13 cellular contexts compared by ENCODE assay signal in genomic region chr11:45807792-45808238, GRCh38. TPM values are rescaled to one million over a fixed set of nuclear protein-coding genes. Genes with fewer than 3 reads are reported as not detected.
A peak's percentile ranks its signal among the peaks of the same experiment; 100 is the strongest.
DNase-seq lines count a peak whose midpoint lies in the region; ATAC-seq, FAIRE-seq and TF ChIP-seq lines count a peak whose summit lies in the region.
"Had no signal": no experiment of that assay in that cellular context is flagged by ENCODE, and none has a peak within 500 bp of the region (broad histone marks: within the 10 kb centered on the region; RNA-seq: fewer than 3 reads in every experiment).

No MANE protein-coding gene starts in this region.

- no peaks in the 10 kb centered on the region for H3K27me3 Mint-ChIP-seq in naive B cell

- dilution Hi-C loops in mammary epithelial cell (cut with HindIII; ENCODE audit: low sequenced_read_pairs): no loop called here

- TF ChIP-seq CTCF in AG04450 (IDR thresholded peaks at IDR 0.05; ENCODE audit: low read depth, low read length) (no peak), HFF-Myc (IDR thresholded peaks at IDR 0.05; ENCODE audit: low read depth, low read length, missing control alignments) (no peak), mammary epithelial cell (conservative IDR thresholded peaks at IDR 0.05 in 1 of 2, IDR thresholded peaks at IDR 0.05 in 1 of 2; ENCODE audit: extremely low read depth in 1 of 2, insufficient read depth in 1 of 2, low read depth in 1 of 2, low read length in 2 of 2) (no peak), pancreas (IDR thresholded peaks at IDR 0.05) (no peak), upper lobe of right lung (IDR thresholded peaks at IDR 0.05) (no peak)

- peak overlapping the region in 3 of 6 donors; percentile 9 to 59 (median 47) for H3K27ac Mint-ChIP-seq in naive B cell

- BruUV-seq in mammary epithelial cell (replicated peaks; lab: Mats Ljungman, UMichigan): no TSS peak

- H3K4me3 Mint-ChIP-seq in naive B cell: peak overlapping the region in 5 of 8 donors; percentile 22 to 98 (median 59)

- peaks cover 44 to 49% (median 47%) of the 10 kb centered on the region in 3 donors for H3K4me1 Mint-ChIP-seq in naive B cell

- H2AFZ ChIP-seq in mammary epithelial cell (ENCODE audit: low read depth, low read length): no peak overlapping the region

- H3K4me3 ChIP-seq in AG04450 (ENCODE audit: low read depth, low read length) (peak overlapping the region; percentile 93), HFF-Myc (replicated peaks; ENCODE audit: low read depth, low read length) (peak overlapping the region; percentile 87), mammary epithelial cell (replicated peaks in 1 of 3; ENCODE audit: insufficient read depth in 1 of 3, low read depth in 2 of 3, low read length in 3 of 3) (no peak overlapping the region), pancreas (peak overlapping the region in 2 of 4 donors; percentile 60 to 87), upper lobe of right lung (no peak overlapping the region)

- POLR2A ChIA-PET in AG04450 (lab: Yijun Ruan, JAX): no interaction called here

- CTCF ChIA-PET in AG04450 (lab: Charles Lee): no interaction called here
- CTCF ChIA-PET in mammary epithelial cell (lab: Charles Lee; ENCODE audit: low non-redundant PET): no interaction called here

- peaks cover 52% of the 10 kb centered on the region for H3K79me2 ChIP-seq in mammary epithelial cell (ENCODE audit: insufficient read depth, low read length)

- H3K9me3 ChIP-seq in AG04450 (ENCODE audit: control insufficient read depth, insufficient read depth, low read length) (peaks cover 6% of the 10 kb centered on the region; the same call in 1 of the 2 replicates), mammary epithelial cell (replicated peaks; ENCODE audit: insufficient read depth, low read length) (no peaks in the 10 kb centered on the region), pancreas (no peaks in the 10 kb centered on the region), upper lobe of right lung (no peaks in the 10 kb centered on the region)

- H3K36me3 ChIP-seq in mammary epithelial cell (ENCODE audit: insufficient read depth, low read length): peaks cover 6% of the 10 kb centered on the region
- H3K36me3 ChIP-seq in pancreas: peaks cover 0 to 17% (median 4%) of the 10 kb centered on the region in 3 donors
- peaks cover 29% of the 10 kb centered on the region for H3K36me3 ChIP-seq in upper lobe of right lung

- H3K36me3 Mint-ChIP-seq in naive B cell: no peaks in the 10 kb centered on the region

- H3K4me1 ChIP-seq in mammary epithelial cell (ENCODE audit: insufficient read depth, low read length) (peaks cover 15% of the 10 kb centered on the region), pancreas (peaks cover 10 to 20% (median 11%) of the 10 kb centered on the region in 3 donors), upper lobe of right lung (peaks cover 40% of the 10 kb centered on the region)

- no peak overlapping the region for H3K27ac ChIP-seq in AG04450 (ENCODE audit: low read depth, low read length)
- H3K27ac ChIP-seq in mammary epithelial cell (ENCODE audit: insufficient read depth, low read depth, low read length): no peak overlapping the region
- no peak overlapping the region for H3K27ac ChIP-seq in pancreas
- no peak overlapping the region for H3K27ac ChIP-seq in upper lobe of right lung

- intact Hi-C loops in mammary epithelial cell (cut with micrococcal nuclease) (no loop called here), pancreas (cut with DNase I) (no loop called here), upper lobe of right lung (cut with DNase I) (no loop called here)

- WGBS in mammary epithelial cell (ENCODE audit: low coverage, missing lambda C conversion rate): 20% methylated on average over 3 of the region's 4 CpGs
- WGBS in pancreas, 2 donors: 18 to 29% methylated on average over 4 of the region's 4 CpGs

- no peaks in the 10 kb centered on the region for H4K20me1 ChIP-seq in mammary epithelial cell (ENCODE audit: insufficient read depth, low read length)

- H3K9me3 Mint-ChIP-seq in naive B cell: no peaks in the 10 kb centered on the region

- DNase-seq in AG04450 (ENCODE audit: low read depth, low spot score) (no peak), HFF-Myc (ENCODE audit: extremely low read depth, low read depth) (no peak), mammary epithelial cell (no peak), naive B cell (no peak), pancreas (no peak), upper lobe of right lung (no peak), NCI-H524 treated with DMSO at 0.1 percent for 48 hours (lab: John Stamatoyannopoulos, UW) (no peak), activated gamma-delta T cell treated with Interleukin-2 at 50 U/mL for 16 hours (no peak)
- DNase-seq: DMS53; effector CD4-positive, alpha-beta T cell; GOT3; NCI-H524; SW 1271 had no signal

- H3K27me3 ChIP-seq in AG04450 (ENCODE audit: control insufficient read depth, insufficient read depth, low read length): peaks cover under 1% of the 10 kb centered on the region
- H3K27me3 ChIP-seq in mammary epithelial cell (ENCODE audit: insufficient read depth, low read length): no peaks in the 10 kb centered on the region
- H3K27me3 ChIP-seq in pancreas: no peaks in the 10 kb centered on the region
- no peaks in the 10 kb centered on the region for H3K27me3 ChIP-seq in upper lobe of right lung

- H3K4me2 ChIP-seq in mammary epithelial cell (ENCODE audit: insufficient read depth, low read depth, low read length): peak overlapping the region; percentile 96

- ATAC-seq in naive B cell (ENCODE audit: low read depth in 2 of 2): no peak
- no peak for ATAC-seq in pancreas
- ATAC-seq in upper lobe of right lung: no peak

- in situ Hi-C loops in mammary epithelial cell (cut with MboI; ENCODE audit: low sequenced_read_pairs in 2 of 2): no loop called here

- FAIRE-seq in pancreas (lab: Jason Lieb, UNC): no peak

- no peak overlapping the region for H3K9ac ChIP-seq in mammary epithelial cell (ENCODE audit: insufficient read depth, low read length)

RNA-seq across cellular contexts. Expression of gene SLC35C1, which starts 2.9 kb away (rescaled TPM):
- polyA plus RNA-seq in AG04450 (2011; rRNA removed) (4.7 and 10.6 TPM in 2 replicates), mammary epithelial cell (10.5 TPM), naive B cell (ENCODE audit: low read depth in 6 of 6) (1 to 10 TPM; 3.3 to 7.6 (median 5.7) TPM), pancreas (1 to 10 TPM; 6.3 to 7.6 TPM)
- 7.7 and 19.2 TPM in 2 replicates for polyA minus RNA-seq in AG04450 (2011; rRNA and poly(A)+ RNA removed)
- total RNA-seq in mammary epithelial cell (10 to 100 TPM; 11.2 to 18.0 TPM), pancreas (10 to 100 TPM in 2 of 6 donors, 1 to 10 TPM in 4; 5.4 to 14.2 (median 7.9) TPM), upper lobe of right lung (25.1 TPM)
- 11.1 TPM for polyA minus RNA-seq in mammary epithelial cell

RNA-seq across cellular contexts. Expression of gene CRY2, which starts 39.5 kb away (rescaled TPM):
- polyA plus RNA-seq in AG04450 (2011; rRNA removed): 11.7 and 13.3 TPM in 2 replicates
- 28.1 and 31.7 TPM in 2 replicates for polyA minus RNA-seq in AG04450 (2011; rRNA and poly(A)+ RNA removed)
- total RNA-seq in mammary epithelial cell: 10 to 100 TPM; 13.2 to 14.0 TPM
- polyA plus RNA-seq in mammary epithelial cell: 5.2 TPM
- 19.6 TPM for polyA minus RNA-seq in mammary epithelial cell
- polyA plus RNA-seq in naive B cell (ENCODE audit: low read depth in 6 of 6): 10 to 100 TPM in 5 of 6 donors, 1 to 10 TPM in 1; 10.0 to 34.2 (median 26.7) TPM
- 10 to 100 TPM; 15.3 to 29.4 (median 20.7) TPM for total RNA-seq in pancreas
- 10 to 100 TPM; 16.0 to 28.5 TPM for polyA plus RNA-seq in pancreas
- 54.2 TPM for total RNA-seq in upper lobe of right lung

Comparison
In these comparisons a context has a peak if more than half of its experiments do, and no peak if none do; other contexts are left out.
1. H3K4me3 ChIP-seq: peak in AG04450 (single experiment) and HFF-Myc (single experiment); none in mammary epithelial cell (0 of 3) and upper lobe of right lung (single experiment).